In the genomic region with DNA sequence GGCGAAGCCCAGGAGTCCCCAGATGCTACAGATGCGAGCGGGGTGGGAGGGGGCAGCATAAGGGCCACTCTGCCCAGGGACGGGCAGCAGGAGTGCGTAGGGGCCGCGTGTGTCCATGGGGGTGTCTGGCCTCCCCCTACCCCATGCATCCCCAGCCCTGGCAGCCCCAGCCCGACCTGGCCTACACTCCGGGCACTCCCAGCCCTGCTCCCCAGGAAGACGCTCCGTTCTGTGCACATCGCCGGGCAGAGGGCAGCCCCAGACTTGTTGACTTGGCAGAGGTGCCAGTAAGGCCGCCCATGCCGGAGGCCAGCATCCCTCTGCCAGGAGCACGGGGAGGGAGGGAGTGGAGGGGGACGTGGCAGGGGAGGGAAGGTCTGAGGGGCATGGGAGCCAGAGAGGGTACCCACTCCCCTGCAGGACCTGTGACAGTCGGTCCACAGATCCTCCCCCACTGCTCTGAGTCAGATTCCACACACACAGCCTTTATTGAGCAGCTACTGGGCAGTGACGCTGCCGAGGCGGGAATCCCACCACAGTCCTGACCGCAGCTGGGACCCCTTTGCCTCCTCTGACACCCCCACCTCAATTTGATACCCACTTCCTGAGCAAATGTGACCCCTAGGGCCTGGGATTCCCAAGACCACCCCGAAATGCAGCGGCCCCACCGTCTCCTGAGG, we compare ENCODE assay signal across 15 cellular contexts. TPM values are rescaled to one million over a fixed set of nuclear protein-coding genes. Genes with fewer than 3 reads are reported as not detected.
DNase-seq lines count a peak whose midpoint lies in the region; ATAC-seq and TF ChIP-seq lines count a peak whose summit lies in the region.
"Had no signal": no experiment of that assay in that cellular context is flagged by ENCODE, and none has a peak within 500 bp of the region (broad histone marks: within the 10 kb centered on the region; RNA-seq: fewer than 3 reads in every experiment).

No MANE protein-coding gene starts in this region.

- H3K9me3 Mint-ChIP-seq in activated T-cell treated with anti-CD3 and anti-CD28 coated beads, Interleukin-2, amount 50 U/mL, for 4 hours: no peaks in the 10 kb centered on the region
- H3K9me3 Mint-ChIP-seq: stimulated activated naive CD8-positive, alpha-beta T cell treated with anti-CD3 and anti-CD28 coated beads, Interleukin-15, Interleukin-2, amounts not matched to agents 100 ng/mL and 50 ng/mL, for 24 hours had no signal

- POLR2A ChIA-PET in RWPE1 (lab: Yijun Ruan, JAX; ENCODE audit: low non-redundant PET): no interaction called here

- peak; percentile 45 for DNase-seq in NCI-H526 treated with DMSO at 0.1 percent for 48 hours (lab: John Stamatoyannopoulos, UW)
- no peak for DNase-seq in NCI-H526 (lab: John Stamatoyannopoulos, UW)
- no peak for DNase-seq in RWPE1 (ENCODE audit: low spot score)
- no peak for DNase-seq in epithelial cell of prostate (ENCODE audit: low read depth, low spot score)
- peak; percentile 65 for DNase-seq in ureter (ENCODE audit: low spot score)
- DNase-seq in activated T-cell treated with anti-CD3 and anti-CD28 coated beads, Interleukin-2, amount 50 U/mL, for 4 hours: no peak
- DNase-seq: activated T-cell treated with anti-CD3 and anti-CD28 coated beads, Interleukin-2, amount 50 U/mL, for 1 hour; brain microvascular endothelial cell; dorsolateral prefrontal cortex; midbrain had no signal

- CTCF ChIA-PET in RWPE1 (lab: Yijun Ruan, JAX): interaction anchor here (0.6 to 0.7 kb wide), 3 partner anchors 16 to 134 kb away, joined by 3 to 4 read pairs (median 3); no protein-coding TSS in a partner anchor

- H3K27ac ChIP-seq in RWPE1: peak overlapping the region; percentile 89
- H3K27ac ChIP-seq in epithelial cell of prostate: peak overlapping the region; percentile 20
- H3K27ac ChIP-seq: brain microvascular endothelial cell, dorsolateral prefrontal cortex, SK-N-MC had no signal

- no peak for ATAC-seq in activated T-cell treated with anti-CD3 and anti-CD28 coated beads, Interleukin-2, amount 50 U/mL, for 4 hours
- no peak for ATAC-seq in HG03175 (IDR thresholded peaks at IDR 0.05; ENCODE audit: unreplicated experiment)
- no peak for ATAC-seq in GM21381 (IDR thresholded peaks at IDR 0.05; ENCODE audit: unreplicated experiment)

- H3K36me3 Mint-ChIP-seq in activated T-cell treated with anti-CD3 and anti-CD28 coated beads, Interleukin-2, amount 50 U/mL, for 4 hours (ENCODE audit: insufficient read depth): no peaks in the 10 kb centered on the region
- H3K36me3 Mint-ChIP-seq: activated naive CD8-positive, alpha-beta T cell had no signal

- no peak overlapping the region for H3K4me3 Mint-ChIP-seq in activated T-cell treated with anti-CD3 and anti-CD28 coated beads, Interleukin-2, amount 50 U/mL, for 4 hours
- H3K4me3 Mint-ChIP-seq: activated naive CD8-positive, alpha-beta T cell; stimulated activated naive CD8-positive, alpha-beta T cell treated with anti-CD3 and anti-CD28 coated beads, Interleukin-15, Interleukin-2, amounts not matched to agents 100 ng/mL and 50 ng/mL, for 24 hours had no signal

- peaks cover 21% of the 10 kb centered on the region for H3K4me1 Mint-ChIP-seq in activated T-cell treated with anti-CD3 and anti-CD28 coated beads, Interleukin-2, amount 50 U/mL, for 4 hours (ENCODE audit: low read depth)

- H3K27me3 Mint-ChIP-seq in activated T-cell treated with anti-CD3 and anti-CD28 coated beads, Interleukin-2, amount 50 U/mL, for 4 hours (ENCODE audit: low read depth): peaks cover 10% of the 10 kb centered on the region
- H3K27me3 Mint-ChIP-seq: activated naive CD8-positive, alpha-beta T cell; stimulated activated naive CD8-positive, alpha-beta T cell treated with anti-CD3 and anti-CD28 coated beads, Interleukin-15, Interleukin-2, amounts not matched to agents 100 ng/mL and 50 ng/mL, for 24 hours had no signal

- TF ChIP-seq CTCF in RWPE1 (conservative IDR thresholded peaks at IDR 0.05; ENCODE audit: low read depth): no peak

RNA-seq across cellular contexts. Expression of a gene that starts 1.8 kb away (rescaled TPM):
- total RNA-seq in ureter: 0.60 TPM
- total RNA-seq in activated T-cell treated with anti-CD3 and anti-CD28 coated beads, Interleukin-2, amount 50 U/mL, for 4 hours: under 1 TPM; 0.30 to 0.45 (median 0.33) TPM

RNA-seq across cellular contexts. Expression of a gene that starts 15.4 kb away (rescaled TPM):
- total RNA-seq in ureter: 37.7 TPM
- 10 to 100 TPM in 1 of 3 donors, 1 to 10 TPM in 2; 8.5 to 11.5 (median 9.1) TPM for total RNA-seq in activated T-cell treated with anti-CD3 and anti-CD28 coated beads, Interleukin-2, amount 50 U/mL, for 4 hours

RNA-seq across cellular contexts. Expression of a gene that starts 16.0 kb away (rescaled TPM):
- total RNA-seq in ureter: 15.0 TPM
- total RNA-seq in activated T-cell treated with anti-CD3 and anti-CD28 coated beads, Interleukin-2, amount 50 U/mL, for 4 hours: 10 to 100 TPM; 12.3 to 15.5 (median 14.5) TPM

Comparison
In these comparisons a context has a peak if more than half of its experiments do, and no peak if none do; other contexts are left out.
1. DNase-seq: peak in NCI-H526 treated with DMSO at 0.1 percent for 48 hours (single experiment) and ureter (single experiment); none in NCI-H526 (0 of 2), RWPE1 (single experiment), epithelial cell of prostate (single experiment) and activated T-cell treated with anti-CD3 and anti-CD28 coated beads, Interleukin-2, amount 50 U/mL, for 4 hours (single experiment).